Comparison of ENCODE assay signal across 8 cellular contexts in the genomic region with DNA sequence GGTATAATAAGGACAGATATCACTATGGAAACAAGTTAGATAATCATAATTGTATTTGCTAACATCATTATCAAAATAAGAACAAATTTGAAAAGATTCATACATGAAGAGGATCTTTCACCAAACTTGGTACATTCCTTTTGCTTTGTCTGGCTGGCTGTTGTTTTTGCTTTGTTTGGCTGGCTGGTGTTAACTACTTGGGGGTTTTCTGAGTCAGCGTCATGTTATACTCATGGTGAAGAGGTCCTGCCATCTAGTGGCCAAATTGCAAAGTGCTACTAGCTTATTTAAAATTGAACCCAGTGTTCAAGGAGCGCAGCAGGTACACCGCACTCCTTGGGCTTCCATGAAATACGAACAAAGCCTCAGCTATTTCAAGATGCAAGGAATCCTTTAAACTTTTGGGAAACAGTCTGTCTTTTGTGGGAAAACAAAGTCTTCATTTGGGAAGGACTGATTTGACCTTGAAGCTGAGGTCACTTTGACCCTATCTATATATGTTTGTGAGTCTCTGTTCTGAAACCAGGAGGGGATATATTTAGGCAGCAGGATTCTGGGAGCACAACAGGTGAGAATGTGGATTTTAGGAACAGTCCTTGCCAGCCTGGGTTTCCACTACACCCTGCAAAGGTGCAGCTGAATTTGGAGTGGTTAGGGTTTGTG.
A peak's percentile ranks its signal among the peaks of the same experiment; 100 is the strongest.
DNase-seq lines count a peak whose midpoint lies in the region; ATAC-seq and TF ChIP-seq lines count a peak whose summit lies in the region.

No MANE protein-coding gene starts in this region.

- no peaks in the 10 kb centered on the region for H3K9me3 ChIP-seq in cardiac muscle cell (ENCODE audit: low read depth)

- no peaks in the 10 kb centered on the region for H3K36me3 ChIP-seq in cardiac muscle cell

- H3K36me3 Mint-ChIP-seq in activated naive CD8-positive, alpha-beta T cell treated with anti-CD3 and anti-CD28 coated beads for 36 hours: no peaks in the 10 kb centered on the region

- no peaks in the 10 kb centered on the region for H3K9me3 Mint-ChIP-seq in activated naive CD8-positive, alpha-beta T cell treated with anti-CD3 and anti-CD28 coated beads for 36 hours

- H3K27ac ChIP-seq in HL-60 (replicated peaks): no peak overlapping the region
- H3K27ac ChIP-seq in cardiac muscle cell: no peak overlapping the region

- ATAC-seq in GM21423 (IDR thresholded peaks at IDR 0.05; ENCODE audit: unreplicated experiment) (peak; percentile 88), GM19324 (IDR thresholded peaks at IDR 0.05; ENCODE audit: low FRiP score, unreplicated experiment) (no peak)

- peak; percentile 35 for TF ChIP-seq CTCF in HL-60 (IDR thresholded peaks at IDR 0.05; ENCODE audit: insufficient read depth, low read length)
- peak; percentile 58 for TF ChIP-seq CTCF in cardiac muscle cell (IDR thresholded peaks at IDR 0.05; ENCODE audit: low read depth, low read length)

- no peaks in the 10 kb centered on the region for H3K4me1 ChIP-seq in cardiac muscle cell (ENCODE audit: low read depth)

- no peak overlapping the region for H3K27ac Mint-ChIP-seq in activated naive CD8-positive, alpha-beta T cell treated with anti-CD3 and anti-CD28 coated beads for 36 hours

- DNase-seq in ELF-1 (ENCODE audit: low read depth, low spot score): peak; percentile 94
- peak in 1 of 2 experiments; percentile 35 for DNase-seq in HL-60 (ENCODE audit: low read depth in 1 of 2, low spot score in 1 of 2)
- DNase-seq in NCI-H748 (lab: John Stamatoyannopoulos, UW; ENCODE audit: unreplicated experiment): peak; percentile 67
- DNase-seq in activated naive CD8-positive, alpha-beta T cell treated with anti-CD3 and anti-CD28 coated beads for 36 hours: peak; percentile 3
- DNase-seq in cardiac muscle cell (ENCODE audit: low read depth in 1 of 2, low spot score in 1 of 2): peak; percentile 87 to 88
- peak; percentile 61 for DNase-seq in pulmonary artery endothelial cell (ENCODE audit: low read depth, low spot score)

- H3K27me3 ChIP-seq in HL-60 (ENCODE audit: insufficient read depth, poor library complexity, severe bottlenecking) (no peaks in the 10 kb centered on the region), cardiac muscle cell (no peaks in the 10 kb centered on the region)

- no peaks in the 10 kb centered on the region for H3K27me3 Mint-ChIP-seq in activated naive CD8-positive, alpha-beta T cell treated with anti-CD3 and anti-CD28 coated beads for 36 hours

- H3K4me1 Mint-ChIP-seq in activated naive CD8-positive, alpha-beta T cell treated with anti-CD3 and anti-CD28 coated beads for 36 hours: no peaks in the 10 kb centered on the region

- no peak overlapping the region for H3K4me3 ChIP-seq in HL-60 (replicated peaks; ENCODE audit: insufficient read depth, low read length)
- no peak overlapping the region for H3K4me3 ChIP-seq in cardiac muscle cell

- H3K4me3 Mint-ChIP-seq in activated naive CD8-positive, alpha-beta T cell treated with anti-CD3 and anti-CD28 coated beads for 36 hours: no peak overlapping the region
